18 cellular contexts compared by ENCODE assay signal in genomic region chr20:43959920-43960227, GRCh38. TPM values are rescaled to one million over a fixed set of nuclear protein-coding genes. Genes with fewer than 3 reads are reported as not detected.
DNase-seq lines count a peak whose midpoint lies in the region; ATAC-seq and TF ChIP-seq lines count a peak whose summit lies in the region.
"Had no signal": no experiment of that assay in that cellular context is flagged by ENCODE, and none has a peak within 500 bp of the region (broad histone marks: within the 10 kb centered on the region; RNA-seq: fewer than 3 reads in every experiment).

No MANE protein-coding gene starts in this region.

- POLR2A ChIA-PET in CD8-positive, alpha-beta T cell (lab: Charles Lee): interaction anchor here (1.4 to 2.2 kb wide), 2 partner anchors 9 to 12 kb away, joined by 4 to 10 read pairs; no protein-coding TSS in a partner anchor

- intact Hi-C loops in activated CD4-positive, alpha-beta T cell treated with anti-CD3 and anti-CD28 coated beads, Interleukin-2, amount 10 ng/mL, durations not matched to agents 24 days and 14 days (cut with micrococcal nuclease): loop anchor here (5.0 kb wide), 1 partner anchor 503 kb away; the partner anchor contains the start of gene SRSF6
- intact Hi-C loops in CD8-positive, alpha-beta T cell (cut with DNase I, micrococcal nuclease): loop anchor here (1.0 to 10.0 kb wide), 5 partner anchors 23 to 352 kb away; partner anchors contain the start of gene FITM2 (in 1 of the 2)
- intact Hi-C loops in dendritic cell treated with granulocyte-macrophage colony-stimulating factor and Interleukin-4, amounts not matched to agents 40 ng/mL and 50 ng/mL, for 4 days (cut with micrococcal nuclease): no loop called here
- intact Hi-C loops in natural killer cell (cut with micrococcal nuclease): loop anchor here (1.0 to 2.0 kb wide), 5 partner anchors 10 to 109 kb away; partner anchors contain the start of gene TOX2
- intact Hi-C loops in psoas muscle (cut with DNase I): no loop called here

- H3K9me3 Mint-ChIP-seq in activated CD4-positive, alpha-beta T cell treated with anti-CD3 and anti-CD28 coated beads, Interleukin-2, amount 10 ng/mL, durations not matched to agents 24 days and 14 days: peaks cover 16% of the 10 kb centered on the region
- peaks cover 6% of the 10 kb centered on the region for H3K9me3 Mint-ChIP-seq in CD8-positive, alpha-beta T cell
- peaks cover 6% of the 10 kb centered on the region for H3K9me3 Mint-ChIP-seq in dendritic cell treated with granulocyte-macrophage colony-stimulating factor and Interleukin-4, amounts not matched to agents 40 ng/mL and 50 ng/mL, for 4 days
- H3K9me3 Mint-ChIP-seq in natural killer cell (no peaks in the 10 kb centered on the region), glutamatergic neuron (ENCODE audit: unreplicated experiment) (peaks cover 2% of the 10 kb centered on the region)
- H3K9me3 Mint-ChIP-seq: nephron progenitor cell had no signal

- peaks cover 15% of the 10 kb centered on the region for H3K36me3 Mint-ChIP-seq in activated CD4-positive, alpha-beta T cell treated with anti-CD3 and anti-CD28 coated beads, Interleukin-2, amount 10 ng/mL, durations not matched to agents 24 days and 14 days (ENCODE audit: low read depth)
- no peaks in the 10 kb centered on the region for H3K36me3 Mint-ChIP-seq in CD8-positive, alpha-beta T cell
- no peaks in the 10 kb centered on the region for H3K36me3 Mint-ChIP-seq in dendritic cell treated with granulocyte-macrophage colony-stimulating factor and Interleukin-4, amounts not matched to agents 40 ng/mL and 50 ng/mL, for 4 days (ENCODE audit: low read depth)
- H3K36me3 Mint-ChIP-seq in natural killer cell (no peaks in the 10 kb centered on the region), glutamatergic neuron (ENCODE audit: unreplicated experiment) (no peaks in the 10 kb centered on the region)

- WGBS in psoas muscle, 3 donors: 74 to 82% (median 81%) methylated on average over 4 of the region's 4 CpGs

- no peaks in the 10 kb centered on the region for H3K36me3 ChIP-seq in CD8-positive, alpha-beta T cell (ENCODE audit: insufficient read depth, low read length)
- H3K36me3 ChIP-seq in psoas muscle (ENCODE audit: insufficient read depth in 1 of 2, low read depth in 1 of 2): no peaks in the 10 kb centered on the region
- H3K36me3 ChIP-seq: breast epithelium had no signal

- no peak for TF ChIP-seq CTCF in CD8-positive, alpha-beta T cell (IDR thresholded peaks at IDR 0.05)
- TF ChIP-seq CTCF in natural killer cell (IDR thresholded peaks at IDR 0.05): no peak
- TF ChIP-seq CTCF in psoas muscle (IDR thresholded peaks at IDR 0.05): no peak
- TF ChIP-seq CTCF in glutamatergic neuron (IDR thresholded peaks at IDR 0.05; ENCODE audit: partially characterized antibody, unreplicated experiment): no peak

- peak overlapping the region; percentile 13 for H3K4me3 Mint-ChIP-seq in activated CD4-positive, alpha-beta T cell treated with anti-CD3 and anti-CD28 coated beads, Interleukin-2, amount 10 ng/mL, durations not matched to agents 24 days and 14 days
- H3K4me3 Mint-ChIP-seq in CD8-positive, alpha-beta T cell: peak overlapping the region; percentile 42
- H3K4me3 Mint-ChIP-seq in dendritic cell treated with granulocyte-macrophage colony-stimulating factor and Interleukin-4, amounts not matched to agents 40 ng/mL and 50 ng/mL, for 4 days: peak overlapping the region; percentile 2
- H3K4me3 Mint-ChIP-seq in natural killer cell (peak overlapping the region; percentile 82), glutamatergic neuron (ENCODE audit: unreplicated experiment) (no peak overlapping the region)
- H3K4me3 Mint-ChIP-seq: nephron progenitor cell had no signal

- H3K27ac Mint-ChIP-seq in activated CD4-positive, alpha-beta T cell treated with anti-CD3 and anti-CD28 coated beads, Interleukin-2, amount 10 ng/mL, durations not matched to agents 24 days and 14 days: no peak overlapping the region
- H3K27ac Mint-ChIP-seq in CD8-positive, alpha-beta T cell: peak overlapping the region; percentile 72
- H3K27ac Mint-ChIP-seq in dendritic cell treated with granulocyte-macrophage colony-stimulating factor and Interleukin-4, amounts not matched to agents 40 ng/mL and 50 ng/mL, for 4 days: peak overlapping the region; percentile 75
- peak overlapping the region; percentile 53 to 74 for H3K27ac Mint-ChIP-seq in natural killer cell
- no peak overlapping the region for H3K27ac Mint-ChIP-seq in glutamatergic neuron (ENCODE audit: unreplicated experiment)
- H3K27ac Mint-ChIP-seq: nephron progenitor cell had no signal

- peaks cover 5% of the 10 kb centered on the region for H3K27me3 ChIP-seq in CD8-positive, alpha-beta T cell (ENCODE audit: insufficient read depth, low read length)
- H3K27me3 ChIP-seq in psoas muscle (ENCODE audit: insufficient read depth in 3 of 3, low read length in 2 of 3): peaks cover 0 to 16% (median 0%) of the 10 kb centered on the region in 3 donors

- peaks cover 40% of the 10 kb centered on the region for H3K4me1 Mint-ChIP-seq in activated CD4-positive, alpha-beta T cell treated with anti-CD3 and anti-CD28 coated beads, Interleukin-2, amount 10 ng/mL, durations not matched to agents 24 days and 14 days
- peaks cover 72% of the 10 kb centered on the region for H3K4me1 Mint-ChIP-seq in CD8-positive, alpha-beta T cell (ENCODE audit: low read depth)
- H3K4me1 Mint-ChIP-seq in dendritic cell treated with granulocyte-macrophage colony-stimulating factor and Interleukin-4, amounts not matched to agents 40 ng/mL and 50 ng/mL, for 4 days (ENCODE audit: low read depth): peaks cover 61% of the 10 kb centered on the region
- H3K4me1 Mint-ChIP-seq in natural killer cell (peaks cover 74 to 75% of the 10 kb centered on the region in 2 donors), glutamatergic neuron (ENCODE audit: low read depth, unreplicated experiment) (peaks cover 9% of the 10 kb centered on the region)

- no peak for DNase-seq in activated CD4-positive, alpha-beta T cell treated with anti-CD3 and anti-CD28 coated beads, Interleukin-2, amount 10 ng/mL, durations not matched to agents 24 days and 14 days
- no peak for DNase-seq in activated CD4-positive, alpha-beta T cell treated with anti-CD3 and anti-CD28 coated beads, Interleukin-2, amount 50 U/mL, for 48 hours
- no peak for DNase-seq in CD8-positive, alpha-beta T cell
- no peak for DNase-seq in natural killer cell
- no peak for DNase-seq in psoas muscle
- no peak for DNase-seq in glutamatergic neuron
- DNase-seq: ACHN; mesendoderm; NCI-H2081 treated with DMSO at 0.1 percent for 48 hours; NCI-H510A; nephron progenitor cell; stimulated activated CD8-positive, alpha-beta memory T cell treated with anti-CD3 and anti-CD28 coated beads, Interleukin-4, amount 100 ng/mL, for 48 hours had no signal

- peaks cover 69% of the 10 kb centered on the region for H3K4me1 ChIP-seq in CD8-positive, alpha-beta T cell (ENCODE audit: insufficient read depth, low read length)
- no peaks in the 10 kb centered on the region for H3K4me1 ChIP-seq in psoas muscle
- H3K4me1 ChIP-seq: breast epithelium had no signal

- no peak for ATAC-seq in CD8-positive, alpha-beta T cell
- ATAC-seq in natural killer cell (no peak), HG02970 (IDR thresholded peaks at IDR 0.05; ENCODE audit: low FRiP score, unreplicated experiment) (no peak), psoas muscle (no peak)
- ATAC-seq: foreskin keratinocyte had no signal

- no peaks in the 10 kb centered on the region for H3K9me3 ChIP-seq in CD8-positive, alpha-beta T cell (ENCODE audit: low read length)
- H3K9me3 ChIP-seq in psoas muscle: no peaks in the 10 kb centered on the region
- H3K9me3 ChIP-seq: breast epithelium had no signal

- peaks cover 13% of the 10 kb centered on the region for H3K27me3 Mint-ChIP-seq in activated CD4-positive, alpha-beta T cell treated with anti-CD3 and anti-CD28 coated beads, Interleukin-2, amount 10 ng/mL, durations not matched to agents 24 days and 14 days
- H3K27me3 Mint-ChIP-seq in CD8-positive, alpha-beta T cell (ENCODE audit: low read depth): no peaks in the 10 kb centered on the region
- H3K27me3 Mint-ChIP-seq in dendritic cell treated with granulocyte-macrophage colony-stimulating factor and Interleukin-4, amounts not matched to agents 40 ng/mL and 50 ng/mL, for 4 days: peaks cover 33% of the 10 kb centered on the region
- H3K27me3 Mint-ChIP-seq in natural killer cell (ENCODE audit: low read depth in 2 of 2) (peaks cover 44 to 47% of the 10 kb centered on the region in 2 donors), glutamatergic neuron (ENCODE audit: unreplicated experiment) (peaks cover 9% of the 10 kb centered on the region)

- no peak overlapping the region for H3K27ac ChIP-seq in CD8-positive, alpha-beta T cell (ENCODE audit: low read depth, low read length)
- no peak overlapping the region for H3K27ac ChIP-seq in psoas muscle
- H3K27ac ChIP-seq: breast epithelium, epithelial cell of prostate, foreskin keratinocyte, RWPE1 had no signal

- CTCF ChIA-PET in CD8-positive, alpha-beta T cell (lab: Charles Lee): interaction anchor here (1.1 to 1.5 kb wide), 2 partner anchors 18 to 58 kb away, joined by 3 to 4 read pairs; no protein-coding TSS in a partner anchor

- H3K4me3 ChIP-seq in CD8-positive, alpha-beta T cell (ENCODE audit: low read depth, low read length): peak overlapping the region; percentile 10
- H3K4me3 ChIP-seq in psoas muscle: no peak overlapping the region
- H3K4me3 ChIP-seq: breast epithelium had no signal

RNA-seq across cellular contexts. Expression of gene TOX2, which starts 45.2 kb away (rescaled TPM):
- 1.4 and 2.6 TPM in 2 replicates for total RNA-seq in activated CD4-positive, alpha-beta T cell treated with anti-CD3 and anti-CD28 coated beads, Interleukin-2, amount 10 ng/mL, durations not matched to agents 24 days and 14 days
- total RNA-seq in CD8-positive, alpha-beta T cell: 1 to 10 TPM; 1.7 to 1.8 TPM
- 1 to 10 TPM in 2 of 3 donors, under 1 TPM in 1; 0.93 to 1.8 (median 1.2) TPM for total RNA-seq in natural killer cell
- total RNA-seq in psoas muscle: under 1 TPM; 0.20 to 0.53 (median 0.35) TPM
- polyA plus RNA-seq in psoas muscle: under 1 TPM; 0.06 to 0.51 (median 0.39) TPM
- 11.0 TPM for total RNA-seq in glutamatergic neuron (ENCODE audit: unreplicated experiment)

Comparison
In these comparisons a context has a peak if more than half of its experiments do, and no peak if none do; other contexts are left out.
1. H3K27ac Mint-ChIP-seq: peak in CD8-positive, alpha-beta T cell (single experiment), dendritic cell treated with granulocyte-macrophage colony-stimulating factor and Interleukin-4, amounts not matched to agents 40 ng/mL and 50 ng/mL, for 4 days (single experiment) and natural killer cell (2 of 2); none in activated CD4-positive, alpha-beta T cell treated with anti-CD3 and anti-CD28 coated beads, Interleukin-2, amount 10 ng/mL, durations not matched to agents 24 days and 14 days (single experiment) and glutamatergic neuron (single experiment).
2. intact Hi-C loops: an anchor here in activated CD4-positive, alpha-beta T cell treated with anti-CD3 and anti-CD28 coated beads, Interleukin-2, amount 10 ng/mL, durations not matched to agents 24 days and 14 days (5.0 kb wide), CD8-positive, alpha-beta T cell (1.0 to 10.0 kb wide) and natural killer cell (1.0 to 2.0 kb wide); none called in dendritic cell treated with granulocyte-macrophage colony-stimulating factor and Interleukin-4, amounts not matched to agents 40 ng/mL and 50 ng/mL, for 4 days and psoas muscle.